8 cellular contexts compared by ENCODE assay signal in the genomic region with DNA sequence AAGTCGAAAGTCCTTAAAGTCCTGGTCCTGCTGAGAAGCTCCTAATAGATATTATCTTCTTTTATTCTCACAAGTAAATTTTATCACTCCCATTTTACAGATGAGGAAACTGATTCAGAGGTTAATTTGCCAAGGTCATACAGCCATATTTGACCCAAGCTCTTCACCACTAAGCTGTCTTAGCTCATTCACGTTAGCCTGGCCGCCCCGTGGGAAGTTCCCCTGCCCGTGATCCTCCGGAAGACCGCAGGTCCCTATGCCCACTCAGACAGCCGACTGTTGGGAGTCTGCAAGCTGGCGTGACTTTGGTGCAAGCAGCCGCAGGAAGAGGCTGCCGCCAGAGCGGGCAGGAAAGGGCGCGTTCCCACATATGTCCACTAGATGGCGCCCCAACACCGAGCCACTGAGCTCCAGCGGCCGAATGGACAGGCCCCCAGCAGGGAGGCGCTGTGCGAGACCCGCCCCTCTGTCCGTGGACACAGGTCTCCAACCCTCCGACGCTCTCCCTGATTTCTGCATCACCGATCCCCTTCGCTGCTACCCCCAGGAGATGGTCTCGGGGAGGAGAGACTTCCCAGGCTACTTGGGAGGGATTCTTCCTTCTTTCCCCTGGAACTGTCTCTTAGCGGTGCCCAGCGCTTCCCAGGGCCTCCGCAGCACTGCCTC. TPM values are rescaled to one million over a fixed set of nuclear protein-coding genes. Genes with fewer than 3 reads are reported as not detected.
A peak's percentile ranks its signal among the peaks of the same experiment; 100 is the strongest.
DNase-seq lines count a peak whose midpoint lies in the region; ATAC-seq and TF ChIP-seq lines count a peak whose summit lies in the region.

No MANE protein-coding gene starts in this region.

- ATAC-seq in GM18907 (IDR thresholded peaks at IDR 0.05; ENCODE audit: unreplicated experiment) (peak; percentile 88), HG03159 (IDR thresholded peaks at IDR 0.05; ENCODE audit: unreplicated experiment) (peak; percentile 86)

- TF ChIP-seq POLR2A in lower leg skin (IDR thresholded peaks at IDR 0.05) = no peak

- DNase-seq in Ammon's horn (ENCODE audit: low spot score) (peak; percentile 90), NCI-H526 treated with DMSO at 0.1 percent for 48 hours (lab: John Stamatoyannopoulos, UW) (peak; percentile 49), dermis microvascular lymphatic vessel endothelial cell (ENCODE audit: low read depth in 2 of 2) (peak; percentile 45 to 79), lower leg skin (ENCODE audit: low spot score in 2 of 2) (peak; percentile 76 to 96)
- peak; percentile 93 for DNase-seq in activated CD4-positive, alpha-beta T cell treated with anti-CD3 and anti-CD28 coated beads, Interleukin-2, amount 50 U/mL, for 48 hours
- peak; percentile 89 for DNase-seq in stimulated activated CD4-positive, alpha-beta T cell treated with anti-CD3 and anti-CD28 coated beads, Interleukin-4, amount 100 ng/mL, for 24 hours

- no peak overlapping the region for H3K4me3 ChIP-seq in lower leg skin (ENCODE audit: low read depth, poor library complexity, severe bottlenecking)

- intact Hi-C loops in lower leg skin (cut with DNase I; ENCODE audit: low total_unique reads) = loop anchor here (5.0 to 10.0 kb wide), 2 partner anchors 265 to 453 kb away; partner anchors contain the start of gene PCDH12

- peak in 2 of 3 donors; percentile 11 to 90 for TF ChIP-seq CTCF in lower leg skin (IDR thresholded peaks at IDR 0.05)

- 4% methylated on average over 26 to 30 of the region's 30 CpGs for WGBS in lower leg skin, 2 donors

RNA-seq across cellular contexts. Expression of gene ARAP3, which starts 10.0 kb away (rescaled TPM):
- total RNA-seq in dermis microvascular lymphatic vessel endothelial cell (25.5 and 42.5 TPM in 2 replicates), lower leg skin (1 to 10 TPM; 2.1 to 4.2 (median 3.7) TPM)

RNA-seq across cellular contexts. Expression of gene FCHSD1, which starts 40.8 kb away (rescaled TPM):
- total RNA-seq in dermis microvascular lymphatic vessel endothelial cell (10.7 and 12.6 TPM in 2 replicates), lower leg skin (100 to 1,000 TPM in 2 of 4 donors, 10 to 100 TPM in 2; 72.1 to 136 (median 101) TPM)

RNA-seq across cellular contexts. Expression of gene RELL2, which starts 55.2 kb away (rescaled TPM):
- total RNA-seq in dermis microvascular lymphatic vessel endothelial cell (6.2 and 6.3 TPM in 2 replicates), lower leg skin (10 to 100 TPM in 2 of 4 donors, 1 to 10 TPM in 2; 5.9 to 11.4 (median 9.0) TPM)

RNA-seq across cellular contexts. Expression of gene HDAC3, which starts 55.4 kb away (rescaled TPM):
- 46.6 and 52.8 TPM in 2 replicates for total RNA-seq in dermis microvascular lymphatic vessel endothelial cell
- 10 to 100 TPM; 49.4 to 66.4 (median 52.7) TPM for total RNA-seq in lower leg skin
